ENCODE assay signal across 19 cellular contexts in the genomic region with DNA sequence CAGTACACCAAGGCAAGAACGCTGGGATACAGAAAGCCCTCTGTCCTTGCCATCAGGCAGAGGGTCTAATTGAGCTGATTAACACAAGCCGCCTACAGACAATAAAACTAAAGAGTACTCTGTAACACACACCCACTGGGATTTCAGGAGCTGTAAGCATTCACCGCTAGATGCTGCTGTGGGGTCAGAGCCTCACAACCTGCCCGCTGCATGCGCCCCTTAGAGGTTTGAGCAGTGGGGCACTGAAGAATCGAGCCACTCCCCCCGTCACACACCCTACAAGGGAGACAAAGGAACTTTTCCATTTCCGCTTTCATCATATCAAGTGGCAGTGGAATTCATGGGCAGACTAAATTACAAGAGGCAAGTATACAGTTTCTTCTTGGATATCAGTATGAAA.
DNase-seq lines count a peak whose midpoint lies in the region; ATAC-seq and TF ChIP-seq lines count a peak whose summit lies in the region.
"Had no signal": no experiment of that assay in that cellular context is flagged by ENCODE, and none has a peak within 500 bp of the region (broad histone marks: within the 10 kb centered on the region; RNA-seq: fewer than 3 reads in every experiment).

No MANE protein-coding gene starts in this region.

- H3K36me3 ChIP-seq in H7 (replicated peaks; ENCODE audit: control insufficient read depth, insufficient read depth, low read length) = no peaks in the 10 kb centered on the region
- no peaks in the 10 kb centered on the region for H3K36me3 ChIP-seq in endodermal cell (ENCODE audit: control insufficient read depth, insufficient read depth, low read length)
- H3K36me3 ChIP-seq: right atrium auricular region, upper lobe of left lung had no signal

- H3K9me3 Mint-ChIP-seq in endodermal cell = peaks cover 43% of the 10 kb centered on the region
- H3K9me3 Mint-ChIP-seq in nephron progenitor cell = peaks cover 50% of the 10 kb centered on the region

- H3K4me3 ChIP-seq in H7 (ENCODE audit: insufficient read depth, low read depth, low read length) (no peak overlapping the region), endodermal cell (ENCODE audit: low read length) (no peak overlapping the region)
- H3K4me3 ChIP-seq: GM12878, right atrium auricular region, upper lobe of left lung had no signal

- no peak overlapping the region for H3K27ac ChIP-seq in endodermal cell (ENCODE audit: low read depth, low read length)
- H3K27ac ChIP-seq: right atrium auricular region, upper lobe of left lung had no signal

- H3K9me3 ChIP-seq in endodermal cell (ENCODE audit: control insufficient read depth, low read length) = peaks cover 20% of the 10 kb centered on the region
- H3K9me3 ChIP-seq: right atrium auricular region, upper lobe of left lung had no signal

- no peak overlapping the region for H3K9ac ChIP-seq in endodermal cell (ENCODE audit: extremely low read depth, low read length, poor library complexity, severe bottlenecking)

- WGBS in endodermal cell (ENCODE audit: insufficient coverage in 1 of 2, insufficient read length in 1 of 2), 2 experiments = 83 to 88% methylated on average over 6 to 8 of the region's 8 CpGs

- peak; percentile 25 for DNase-seq in H7
- DNase-seq in NCI-H82 treated with DMSO at 0.1 percent for 48 hours (lab: John Stamatoyannopoulos, UW; ENCODE audit: unreplicated experiment) = peak; percentile 45
- DNase-seq in endodermal cell = peak; percentile 81
- DNase-seq in nephron progenitor cell = peak; percentile 6
- DNase-seq in GM10266 (ENCODE audit: extremely low spot score) = no peak
- DNase-seq: activated CD4-positive, alpha-beta T cell treated with anti-CD3 and anti-CD28 coated beads for 36 hours; CD4-positive, alpha-beta T cell; GF-D8; NCI-H2029 treated with DMSO at 0.1 percent for 48 hours; NCI-H510A; occipital lobe; upper lobe of left lung had no signal

- no peaks in the 10 kb centered on the region for H3K4me1 ChIP-seq in endodermal cell (ENCODE audit: control insufficient read depth, insufficient read depth, low read length)
- H3K4me1 ChIP-seq: right atrium auricular region, upper lobe of left lung had no signal

- no peak for ATAC-seq in GM21619 (IDR thresholded peaks at IDR 0.05; ENCODE audit: unreplicated experiment)
- ATAC-seq in HG03025 (IDR thresholded peaks at IDR 0.05; ENCODE audit: low FRiP score, unreplicated experiment) = no peak
- ATAC-seq in HG03469 (IDR thresholded peaks at IDR 0.05; ENCODE audit: unreplicated experiment) = no peak
- ATAC-seq: activated CD4-positive, alpha-beta T cell treated with anti-CD3 and anti-CD28 coated beads for 36 hours; GM12878 had no signal

- TF ChIP-seq CTCF in endodermal cell (conservative IDR thresholded peaks at IDR 0.05) = peak; percentile 71
- TF ChIP-seq CTCF in nephron progenitor cell (IDR thresholded peaks at IDR 0.05) = no peak
- TF ChIP-seq CTCF in GM10266 (IDR thresholded peaks at IDR 0.05; ENCODE audit: control insufficient read depth, insufficient read depth, low read depth, missing control alignments) = no peak

- H3K4me3 Mint-ChIP-seq in endodermal cell (no peak overlapping the region), nephron progenitor cell (no peak overlapping the region)
- H3K4me3 Mint-ChIP-seq: activated CD4-positive, alpha-beta T cell treated with anti-CD3 and anti-CD28 coated beads for 36 hours; activated naive CD4-positive, alpha-beta T cell treated with anti-CD3 and anti-CD28 coated beads, Interleukin-2, amount 50 U/mL, for 24 hours; CD4-positive, alpha-beta T cell; IgD-negative memory B cell had no signal

- H3K27ac Mint-ChIP-seq in endodermal cell (no peak overlapping the region), nephron progenitor cell (no peak overlapping the region)
- H3K27ac Mint-ChIP-seq: activated CD4-positive, alpha-beta T cell treated with anti-CD3 and anti-CD28 coated beads for 36 hours; activated naive CD4-positive, alpha-beta T cell treated with anti-CD3 and anti-CD28 coated beads, Interleukin-2, amount 50 U/mL, for 24 hours; CD4-positive, alpha-beta T cell; IgD-negative memory B cell had no signal

- H3K27me3 Mint-ChIP-seq in endodermal cell (ENCODE audit: insufficient read depth) (no peaks in the 10 kb centered on the region), nephron progenitor cell (ENCODE audit: low read depth, poor library complexity) (no peaks in the 10 kb centered on the region)
- H3K27me3 Mint-ChIP-seq: activated CD4-positive, alpha-beta T cell treated with anti-CD3 and anti-CD28 coated beads for 36 hours; activated naive CD4-positive, alpha-beta T cell treated with anti-CD3 and anti-CD28 coated beads, Interleukin-2, amount 50 U/mL, for 24 hours; CD4-positive, alpha-beta T cell; IgD-negative memory B cell had no signal

- H3K4me1 Mint-ChIP-seq in endodermal cell (no peaks in the 10 kb centered on the region), nephron progenitor cell (no peaks in the 10 kb centered on the region)
- H3K4me1 Mint-ChIP-seq: activated CD4-positive, alpha-beta T cell treated with anti-CD3 and anti-CD28 coated beads for 36 hours; activated naive CD4-positive, alpha-beta T cell treated with anti-CD3 and anti-CD28 coated beads, Interleukin-2, amount 50 U/mL, for 24 hours; IgD-negative memory B cell had no signal

- H3K36me3 Mint-ChIP-seq in endodermal cell (ENCODE audit: low read depth) (peaks cover 6% of the 10 kb centered on the region), nephron progenitor cell (ENCODE audit: low read depth) (peaks cover 13% of the 10 kb centered on the region)
- H3K36me3 Mint-ChIP-seq: activated naive CD4-positive, alpha-beta T cell treated with anti-CD3 and anti-CD28 coated beads, Interleukin-2, amount 50 U/mL, for 24 hours; IgD-negative memory B cell had no signal

- H3K27me3 ChIP-seq in H7 (ENCODE audit: control insufficient read depth, insufficient read depth, low read length) = no peaks in the 10 kb centered on the region
- H3K27me3 ChIP-seq in endodermal cell (ENCODE audit: control insufficient read depth, insufficient read depth, low read length, poor library complexity, severe bottlenecking) = no peaks in the 10 kb centered on the region
- H3K27me3 ChIP-seq: right atrium auricular region, upper lobe of left lung had no signal
